ENCODE assay signal across 3 cellular contexts in the genomic region with DNA sequence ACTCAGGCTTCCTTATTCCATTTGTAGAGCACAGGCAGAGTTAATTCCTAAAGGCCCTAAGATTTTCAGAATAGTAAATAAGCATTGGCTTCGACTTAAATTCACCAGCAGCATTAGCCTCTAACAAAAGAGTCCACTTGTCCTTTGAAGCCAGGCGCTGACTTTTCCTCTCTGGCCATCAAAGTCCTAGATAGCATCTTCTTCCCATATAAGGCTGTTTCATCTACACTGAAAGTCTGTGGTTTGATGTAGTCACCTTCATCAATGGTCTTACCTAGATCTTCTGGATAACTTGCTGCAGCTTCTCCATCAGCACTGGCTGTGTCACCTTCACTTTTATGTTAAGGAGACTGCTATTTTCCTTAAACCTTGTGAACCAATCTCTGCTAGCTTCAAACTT.
"Had no signal": no experiment of that assay in that cellular context is flagged by ENCODE, and none has a peak within 500 bp of the region (broad histone marks: within the 10 kb centered on the region; RNA-seq: fewer than 3 reads in every experiment).

No MANE protein-coding gene starts in this region.

- DNase-seq: IMR-90, KBM-7, KG1 had no signal
